In the genomic region with DNA sequence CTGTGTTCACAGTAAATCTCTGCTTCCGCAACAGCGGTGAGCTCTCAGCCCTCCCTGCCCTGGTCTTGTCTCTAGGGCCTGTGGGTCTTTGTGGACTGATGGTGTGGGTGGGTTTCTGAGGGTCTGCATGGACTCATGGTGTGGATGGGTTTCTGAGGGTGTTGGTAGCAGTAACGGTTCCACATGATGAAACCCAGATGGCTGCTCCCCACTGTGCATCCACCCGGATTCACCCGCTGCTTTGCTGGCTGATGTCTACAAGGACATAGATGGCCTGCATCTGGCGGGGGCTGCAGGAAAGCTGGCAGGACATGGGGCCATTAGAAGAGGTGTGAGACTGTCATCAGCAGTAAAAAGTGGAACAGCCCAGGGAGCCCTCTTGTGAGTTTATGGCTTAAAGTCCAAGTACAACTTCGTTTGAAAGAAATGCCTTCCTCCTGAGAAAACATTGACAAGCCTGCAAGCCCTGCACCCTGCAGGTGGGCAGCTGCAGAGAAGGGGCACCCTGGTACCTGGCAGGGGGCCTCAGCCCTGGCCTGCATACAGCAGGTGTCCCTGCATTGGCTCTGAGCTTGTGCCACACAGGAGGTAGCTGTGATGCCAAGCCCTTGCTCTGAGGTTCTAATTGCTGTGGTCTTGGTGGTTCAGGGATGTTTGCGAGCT, we compare ENCODE assay signal across 22 cellular contexts.
"Had no signal": no experiment of that assay in that cellular context is flagged by ENCODE, and none has a peak within 500 bp of the region (broad histone marks: within the 10 kb centered on the region; RNA-seq: fewer than 3 reads in every experiment).

No MANE protein-coding gene starts in this region.

- DNase-seq: activated CD4-positive, alpha-beta T cell treated with anti-CD3 and anti-CD28 coated beads, Interleukin-2, amount 50 U/mL, for 1 hour; activated CD4-positive, CD25-positive, alpha-beta regulatory T cell treated with anti-CD3 and anti-CD28 coated beads, Interleukin-2, amount 50 U/mL, for 72 hours; activated CD8-positive, alpha-beta T cell treated with anti-CD3 and anti-CD28 coated beads, Interleukin-2, amount 10 ng/mL, durations not matched to agents 7 days and 5 days; aorta; brain microvascular endothelial cell; caudate nucleus; effector memory CD4-positive, alpha-beta T cell; foreskin keratinocyte; immature natural killer cell; kidney glomerular epithelial cell; left lung; naive thymus-derived CD8-positive, alpha-beta T cell; ovary; stimulated activated CD4-positive, alpha-beta T cell treated with anti-CD3 and anti-CD28 coated beads, Interleukin-4, amount 100 ng/mL, for 4 hours; stimulated activated naive CD8-positive, alpha-beta T cell treated with anti-CD3 and anti-CD28 coated beads, Interleukin-15, amount 100 ng/mL, for 72 hours; T-helper 1 cell; WERI-Rb-1 had no signal

- H3K36me3 ChIP-seq: brain microvascular endothelial cell, left lung, ovary, prostate gland, WERI-Rb-1 had no signal

- H3K4me1 ChIP-seq: prostate gland had no signal

- H3K27ac ChIP-seq: brain microvascular endothelial cell, foreskin keratinocyte, left lung, ovary, prostate gland, tibial nerve, WERI-Rb-1 had no signal

- H3K4me3 ChIP-seq: left lung, lung, ovary, prostate gland, tibial nerve had no signal

- H3K36me3 Mint-ChIP-seq: activated naive CD4-positive, alpha-beta T cell treated with anti-CD3 and anti-CD28 coated beads, Interleukin-2, amount 50 U/mL, for 72 hours; immature natural killer cell; mesothelial cell of epicardium; naive thymus-derived CD8-positive, alpha-beta T cell had no signal

- H3K9me3 ChIP-seq: left lung, ovary, prostate gland, tibial nerve had no signal

- H3K27ac Mint-ChIP-seq: activated CD8-positive, alpha-beta T cell treated with anti-CD3 and anti-CD28 coated beads, Interleukin-2, amount 10 ng/mL, durations not matched to agents 7 days and 5 days; activated naive CD4-positive, alpha-beta T cell treated with anti-CD3 and anti-CD28 coated beads, Interleukin-2, amount 50 U/mL, for 72 hours; immature natural killer cell; mesothelial cell of epicardium; stimulated activated naive CD8-positive, alpha-beta T cell treated with anti-CD3 and anti-CD28 coated beads, Interleukin-15, amount 100 ng/mL, for 72 hours had no signal

- H3K4me1 Mint-ChIP-seq: immature natural killer cell had no signal

- H3K9me3 Mint-ChIP-seq: activated naive CD4-positive, alpha-beta T cell treated with anti-CD3 and anti-CD28 coated beads, Interleukin-2, amount 50 U/mL, for 72 hours; immature natural killer cell; mesothelial cell of epicardium; naive thymus-derived CD8-positive, alpha-beta T cell; stimulated activated naive CD8-positive, alpha-beta T cell treated with anti-CD3 and anti-CD28 coated beads, Interleukin-15, amount 100 ng/mL, for 72 hours had no signal

- H3K27me3 ChIP-seq: brain microvascular endothelial cell, ovary, tibial nerve had no signal

- ATAC-seq: activated CD8-positive, alpha-beta T cell treated with anti-CD3 and anti-CD28 coated beads, Interleukin-2, amount 10 ng/mL, durations not matched to agents 7 days and 5 days; activated naive CD4-positive, alpha-beta T cell treated with anti-CD3 and anti-CD28 coated beads, Interleukin-2, amount 50 U/mL, for 72 hours; foreskin keratinocyte; left lung; naive thymus-derived CD8-positive, alpha-beta T cell; stimulated activated naive CD8-positive, alpha-beta T cell treated with anti-CD3 and anti-CD28 coated beads, Interleukin-15, amount 100 ng/mL, for 72 hours had no signal

- H3K4me3 Mint-ChIP-seq: activated CD8-positive, alpha-beta T cell treated with anti-CD3 and anti-CD28 coated beads, Interleukin-2, amount 10 ng/mL, durations not matched to agents 7 days and 5 days; immature natural killer cell; mesothelial cell of epicardium; naive thymus-derived CD8-positive, alpha-beta T cell; stimulated activated naive CD8-positive, alpha-beta T cell treated with anti-CD3 and anti-CD28 coated beads, Interleukin-15, amount 100 ng/mL, for 72 hours had no signal
